ENCODE assay signal across 11 cellular contexts in genomic region chr15:57505056-57505713, GRCh38.
A peak's percentile ranks its signal among the peaks of the same experiment; 100 is the strongest.
DNase-seq lines count a peak whose midpoint lies in the region; ATAC-seq and TF ChIP-seq lines count a peak whose summit lies in the region.
"Had no signal": no experiment of that assay in that cellular context is flagged by ENCODE, and none has a peak within 500 bp of the region (broad histone marks: within the 10 kb centered on the region; RNA-seq: fewer than 3 reads in every experiment).

No MANE protein-coding gene starts in this region.

- intact Hi-C loops in HCT116 (cut with micrococcal nuclease) (no loop called here), body of pancreas (cut with DNase I) (no loop called here), esophagus muscularis mucosa (cut with DNase I) (no loop called here)

- H3K9ac ChIP-seq in HCT116 (ENCODE audit: low read length) (no peak overlapping the region), stomach smooth muscle (ENCODE audit: low read length in 2 of 2) (no peak overlapping the region)

- RAD21 ChIA-PET in HCT116 (lab: Charles Lee; ENCODE audit: low non-redundant PET in 1 of 2, low total read pairs in 2 of 2, uncharacterized antibody in 2 of 2, unreplicated experiment in 2 of 2), result no interaction called here

- H3K9me3 ChIP-seq in HCT116 (ENCODE audit: control insufficient read depth in 1 of 2, insufficient read depth in 1 of 2, low read depth in 1 of 2, low read length in 2 of 2) (no peaks in the 10 kb centered on the region), body of pancreas (no peaks in the 10 kb centered on the region), stomach smooth muscle (ENCODE audit: control insufficient read depth in 2 of 2, low read length in 2 of 2) (no peaks in the 10 kb centered on the region), esophagus muscularis mucosa (no peaks in the 10 kb centered on the region)
- H3K9me3 ChIP-seq: Peyer's patch had no signal

- H3K27me3 ChIP-seq in HCT116 (ENCODE audit: insufficient read depth, low read length) (no peaks in the 10 kb centered on the region), body of pancreas (no peaks in the 10 kb centered on the region), layer of hippocampus (ENCODE audit: control insufficient read depth, insufficient read depth, low read length) (no peaks in the 10 kb centered on the region), stomach smooth muscle (ENCODE audit: control insufficient read depth in 1 of 2, insufficient read depth in 2 of 2, low read length in 2 of 2) (no peaks in the 10 kb centered on the region), esophagus muscularis mucosa (no peaks in the 10 kb centered on the region)
- H3K27me3 ChIP-seq: Peyer's patch had no signal

- H3K4me3 ChIP-seq in HCT116 (replicated peaks in 1 of 2; ENCODE audit: low read depth in 1 of 2, low read length in 2 of 2) (no peak overlapping the region), body of pancreas (no peak overlapping the region), stomach smooth muscle (ENCODE audit: low read length in 2 of 2) (no peak overlapping the region), esophagus muscularis mucosa (no peak overlapping the region)
- H3K4me3 ChIP-seq: Peyer's patch had no signal

- POLR2A ChIA-PET in HCT116 (lab: Charles Lee), result no interaction called here

- no peak for TF ChIP-seq RAD21 in HCT116 (IDR thresholded peaks at IDR 0.05; ENCODE audit: low read depth)

- no peak for TF ChIP-seq EP300 in esophagus muscularis mucosa (IDR thresholded peaks at IDR 0.05)

- H4K20me1 ChIP-seq in HCT116 (ENCODE audit: insufficient read depth), result no peaks in the 10 kb centered on the region

- H3K9me2 ChIP-seq in HCT116 (ENCODE audit: insufficient read depth), result no peaks in the 10 kb centered on the region

- H3K36me3 ChIP-seq in HCT116 (ENCODE audit: control insufficient read depth in 1 of 2, insufficient read depth in 2 of 2, low read length in 2 of 2) (no peaks in the 10 kb centered on the region), body of pancreas (replicated peaks in 1 of 2; ENCODE audit: insufficient read depth in 1 of 2, low read depth in 2 of 2) (no peaks in the 10 kb centered on the region), stomach smooth muscle (ENCODE audit: control insufficient read depth in 2 of 2, insufficient read depth in 2 of 2, low read length in 2 of 2) (no peaks in the 10 kb centered on the region), esophagus muscularis mucosa (no peaks in the 10 kb centered on the region)
- H3K36me3 ChIP-seq: Peyer's patch had no signal

- no TSS peak for BruUV-seq in HCT116 (replicated peaks; lab: Mats Ljungman, UMichigan)

- ATAC-seq in HCT116 (no peak), body of pancreas (peak; percentile 45), HG02763 (IDR thresholded peaks at IDR 0.05; ENCODE audit: unreplicated experiment) (no peak), GM19035 (IDR thresholded peaks at IDR 0.05; ENCODE audit: unreplicated experiment) (no peak), HG02970 (IDR thresholded peaks at IDR 0.05; ENCODE audit: low FRiP score, unreplicated experiment) (no peak)
- ATAC-seq: stimulated activated naive B cell treated with anti-CD40 and anti-IgM and Interleukin-4, amounts not matched to agents 10 μg/mL and 1 μg/mL and 100 μg/mL, for 72 hours had no signal

- no peak overlapping the region for H2AFZ ChIP-seq in HCT116 (ENCODE audit: low read depth, low read length, poor library complexity, severe bottlenecking)

- H3K27ac ChIP-seq in HCT116 (ENCODE audit: low read depth, low read length) (no peak overlapping the region), body of pancreas (peak overlapping the region; percentile 81 to 96 (median 94)), layer of hippocampus (ENCODE audit: low read depth, low read length) (peak overlapping the region; percentile 25), stomach smooth muscle (ENCODE audit: low read length) (peak overlapping the region; percentile 66), esophagus muscularis mucosa (replicated peaks in 1 of 4) (no peak overlapping the region)

- H3K4me2 ChIP-seq in HCT116 (ENCODE audit: low read length), result peak overlapping the region; percentile 42

- H3K79me2 ChIP-seq in HCT116 (ENCODE audit: insufficient read depth, low read length), result no peaks in the 10 kb centered on the region

- 55 to 63% methylated on average over 10 of the region's 10 CpGs for WGBS in body of pancreas, 2 donors
- 84% methylated on average over 10 of the region's 10 CpGs for WGBS in esophagus muscularis mucosa

- H3K4me1 ChIP-seq in HCT116 (ENCODE audit: control insufficient read depth in 1 of 2, insufficient read depth in 2 of 2, low read length in 2 of 2), result peaks cover 20 to 42% of the 10 kb centered on the region in 2 experiments; a peak in 3 of 4 replicates
- H3K4me1 ChIP-seq in body of pancreas, result peaks cover 100% of the 10 kb centered on the region
- peaks cover 43% of the 10 kb centered on the region for H3K4me1 ChIP-seq in stomach smooth muscle (ENCODE audit: control insufficient read depth, insufficient read depth, low read length)
- H3K4me1 ChIP-seq in esophagus muscularis mucosa, result peaks cover 9 to 30% (median 16%) of the 10 kb centered on the region in 4 donors

- DNase-seq in HCT116 (ENCODE audit: low read depth, low spot score) (no peak), body of pancreas (peak; percentile 59 to 80 (median 74)), esophagus muscularis mucosa (ENCODE audit: extremely low spot score) (no peak)
- DNase-seq: activated T-cell treated with anti-CD3 and anti-CD28 coated beads, Interleukin-2, amount 50 U/mL, for 1 hour; stimulated activated naive B cell treated with anti-CD40 and anti-IgM and Interleukin-4, amounts not matched to agents 10 μg/mL and 1 μg/mL and 100 μg/mL, for 72 hours had no signal

- TF ChIP-seq CTCF in HCT116 (IDR thresholded peaks at IDR 0.05 in 2 of 3, conservative IDR thresholded peaks at IDR 0.05 in 1 of 3; ENCODE audit: borderline replicate concordance in 1 of 3, insufficient read depth in 1 of 3, low read depth in 2 of 3, low read length in 2 of 3), result no peak
- TF ChIP-seq CTCF in body of pancreas (IDR thresholded peaks at IDR 0.05), result no peak
- TF ChIP-seq CTCF in esophagus muscularis mucosa (IDR thresholded peaks at IDR 0.05), result no peak

- TF ChIP-seq POLR2A in HCT116 (IDR thresholded peaks at IDR 0.05; ENCODE audit: borderline replicate concordance, extremely low read depth, insufficient read depth, insufficient read length) (no peak), body of pancreas (IDR thresholded peaks at IDR 0.05) (peak in 1 of 3 donors; percentile 15), esophagus muscularis mucosa (IDR thresholded peaks at IDR 0.05; ENCODE audit: low read depth) (no peak)

- CTCF ChIA-PET in HCT116 (lab: Charles Lee), result interaction anchor here (2.0 to 2.6 kb wide), 2 partner anchors 23 to 164 kb away, joined by 8 to 9 read pairs; no protein-coding TSS in a partner anchor

TF ChIP-seq in HCT116, 20 proteins besides CTCF, POLR2A, EP300 and RAD21 (continues in another document):
- TF ChIP-seq SRF (IDR thresholded peaks at IDR 0.05; ENCODE audit: low read depth) (no peak), ZFX (IDR thresholded peaks at IDR 0.05) (no peak), EZH2phosphoT487 (IDR thresholded peaks at IDR 0.05; ENCODE audit: borderline replicate concordance) (no peak), TCF7L2 (IDR thresholded peaks at IDR 0.05; ENCODE audit: borderline replicate concordance, extremely low read depth, insufficient read depth, insufficient read length) (no peak), FOSL1 (IDR thresholded peaks at IDR 0.05; ENCODE audit: low read depth) (no peak), ATF3 (IDR thresholded peaks at IDR 0.05) (no peak), POLR2AphosphoS5 (IDR thresholded peaks at IDR 0.05; ENCODE audit: low read depth, low read length) (no peak), CBX3 (IDR thresholded peaks at IDR 0.05; ENCODE audit: low read depth) (no peak), ELF1 (IDR thresholded peaks at IDR 0.05; ENCODE audit: borderline replicate concordance, low read depth) (no peak), ZNF274 (IDR thresholded peaks at IDR 0.05; ENCODE audit: low read depth, low read length) (no peak)
- TF ChIP-seq, protein P1, sequence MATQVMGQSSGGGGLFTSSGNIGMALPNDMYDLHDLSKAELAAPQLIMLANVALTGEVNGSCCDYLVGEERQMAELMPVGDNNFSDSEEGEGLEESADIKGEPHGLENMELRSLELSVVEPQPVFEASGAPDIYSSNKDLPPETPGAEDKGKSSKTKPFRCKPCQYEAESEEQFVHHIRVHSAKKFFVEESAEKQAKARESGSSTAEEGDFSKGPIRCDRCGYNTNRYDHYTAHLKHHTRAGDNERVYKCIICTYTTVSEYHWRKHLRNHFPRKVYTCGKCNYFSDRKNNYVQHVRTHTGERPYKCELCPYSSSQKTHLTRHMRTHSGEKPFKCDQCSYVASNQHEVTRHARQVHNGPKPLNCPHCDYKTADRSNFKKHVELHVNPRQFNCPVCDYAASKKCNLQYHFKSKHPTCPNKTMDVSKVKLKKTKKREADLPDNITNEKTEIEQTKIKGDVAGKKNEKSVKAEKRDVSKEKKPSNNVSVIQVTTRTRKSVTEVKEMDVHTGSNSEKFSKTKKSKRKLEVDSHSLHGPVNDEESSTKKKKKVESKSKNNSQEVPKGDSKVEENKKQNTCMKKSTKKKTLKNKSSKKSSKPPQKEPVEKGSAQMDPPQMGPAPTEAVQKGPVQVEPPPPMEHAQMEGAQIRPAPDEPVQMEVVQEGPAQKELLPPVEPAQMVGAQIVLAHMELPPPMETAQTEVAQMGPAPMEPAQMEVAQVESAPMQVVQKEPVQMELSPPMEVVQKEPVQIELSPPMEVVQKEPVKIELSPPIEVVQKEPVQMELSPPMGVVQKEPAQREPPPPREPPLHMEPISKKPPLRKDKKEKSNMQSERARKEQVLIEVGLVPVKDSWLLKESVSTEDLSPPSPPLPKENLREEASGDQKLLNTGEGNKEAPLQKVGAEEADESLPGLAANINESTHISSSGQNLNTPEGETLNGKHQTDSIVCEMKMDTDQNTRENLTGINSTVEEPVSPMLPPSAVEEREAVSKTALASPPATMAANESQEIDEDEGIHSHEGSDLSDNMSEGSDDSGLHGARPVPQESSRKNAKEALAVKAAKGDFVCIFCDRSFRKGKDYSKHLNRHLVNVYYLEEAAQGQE (IDR thresholded peaks at IDR 0.05; ENCODE audit: low read depth), result no peak

Comparison
In these comparisons a context has a peak if more than half of its experiments do, and no peak if none do; other contexts are left out.
1. DNase-seq: peak in body of pancreas (4 of 4); none in HCT116 (single experiment) and esophagus muscularis mucosa (single experiment).
2. H3K27ac ChIP-seq: peak in body of pancreas (4 of 4), layer of hippocampus (single experiment) and stomach smooth muscle (single experiment); none in HCT116 (single experiment) and esophagus muscularis mucosa (0 of 4).